16 cellular contexts compared by ENCODE assay signal in genomic region chr5:134975843-134976242, GRCh38. TPM values are rescaled to one million over a fixed set of nuclear protein-coding genes. Genes with fewer than 3 reads are reported as not detected.
DNase-seq lines count a peak whose midpoint lies in the region; ATAC-seq and TF ChIP-seq lines count a peak whose summit lies in the region.
"Had no signal": no experiment of that assay in that cellular context is flagged by ENCODE, and none has a peak within 500 bp of the region (broad histone marks: within the 10 kb centered on the region; RNA-seq: fewer than 3 reads in every experiment).

No MANE protein-coding gene starts in this region.

- peaks cover 25 to 41% (median 33%) of the 10 kb centered on the region in 7 donors for H3K9me3 Mint-ChIP-seq in CD14-positive monocyte
- peaks cover 5% of the 10 kb centered on the region for H3K9me3 Mint-ChIP-seq in glutamatergic neuron (ENCODE audit: unreplicated experiment)

- H3K27ac Mint-ChIP-seq in CD14-positive monocyte = no peak overlapping the region
- H3K27ac Mint-ChIP-seq in glutamatergic neuron (ENCODE audit: unreplicated experiment) = no peak overlapping the region
- H3K27ac Mint-ChIP-seq: CD8-positive, alpha-beta memory T cell; GM23338; H9; IgD-negative memory B cell had no signal

- intact Hi-C loops in CD14-positive monocyte (cut with micrococcal nuclease) = no loop called here

- no peaks in the 10 kb centered on the region; the same call in none of the 2 replicates for H3K36me3 ChIP-seq in WERI-Rb-1

- H3K4me1 Mint-ChIP-seq in CD14-positive monocyte (no peaks in the 10 kb centered on the region), glutamatergic neuron (ENCODE audit: low read depth, unreplicated experiment) (no peaks in the 10 kb centered on the region)
- H3K4me1 Mint-ChIP-seq: CD8-positive, alpha-beta memory T cell; GM23338; H9; IgD-negative memory B cell had no signal

- H3K4me3 Mint-ChIP-seq in CD14-positive monocyte (no peak overlapping the region), glutamatergic neuron (ENCODE audit: unreplicated experiment) (no peak overlapping the region)
- H3K4me3 Mint-ChIP-seq: CD8-positive, alpha-beta memory T cell; GM23338; H9; IgD-negative memory B cell had no signal

- no peak overlapping the region for H3K4me3 ChIP-seq in WERI-Rb-1 (ENCODE audit: low read depth, low read length)
- H3K4me3 ChIP-seq: A549, GM12878, GM23338 had no signal

- H3K36me3 Mint-ChIP-seq in CD14-positive monocyte (peaks cover 19 to 31% of the 10 kb centered on the region in 2 donors), glutamatergic neuron (ENCODE audit: unreplicated experiment) (peaks cover 20% of the 10 kb centered on the region)

- no peak for TF ChIP-seq CTCF in WERI-Rb-1 (IDR thresholded peaks at IDR 0.05; ENCODE audit: low read depth, low read length)
- no peak for TF ChIP-seq CTCF in CD14-positive monocyte (IDR thresholded peaks at IDR 0.05)
- no peak for TF ChIP-seq CTCF in glutamatergic neuron (IDR thresholded peaks at IDR 0.05; ENCODE audit: partially characterized antibody, unreplicated experiment)

- peaks cover 2% of the 10 kb centered on the region for H3K9me3 ChIP-seq in WERI-Rb-1 (ENCODE audit: severe bottlenecking)

- peaks cover 3 to 5% (median 3%) of the 10 kb centered on the region in 3 donors for H3K27me3 Mint-ChIP-seq in CD14-positive monocyte (ENCODE audit: low read depth in 3 of 3)
- H3K27me3 Mint-ChIP-seq in glutamatergic neuron (ENCODE audit: unreplicated experiment) = peaks cover 1% of the 10 kb centered on the region
- H3K27me3 Mint-ChIP-seq: IgD-negative memory B cell had no signal

- H3K27me3 ChIP-seq in WERI-Rb-1 (ENCODE audit: insufficient read depth, low read depth, severe bottlenecking) = no peaks in the 10 kb centered on the region

- H3K27ac ChIP-seq in WERI-Rb-1 (peak overlapping the region; percentile 12), epithelial cell of prostate (peak overlapping the region; percentile 1)
- H3K27ac ChIP-seq: A549 had no signal

- DNase-seq in NCI-H226 = peak; percentile 9
- no peak for DNase-seq in WERI-Rb-1
- no peak for DNase-seq in epithelial cell of prostate (ENCODE audit: low read depth, low spot score)
- DNase-seq in kidney tubule cell (ENCODE audit: low spot score) = peak; percentile 63
- DNase-seq in CD14-positive monocyte (ENCODE audit: low spot score) = no peak
- no peak for DNase-seq in glutamatergic neuron
- no peak for DNase-seq in NCI-H2081 (lab: John Stamatoyannopoulos, UW)
- DNase-seq: CD8-positive, alpha-beta memory T cell; DMS 273 treated with DMSO at 0.1 percent for 48 hours; H9 had no signal

- ATAC-seq in GM18867 (IDR thresholded peaks at IDR 0.05; ENCODE audit: unreplicated experiment) = no peak
- ATAC-seq: GM12878, GM23338 had no signal

RNA-seq across cellular contexts. Expression of gene CATSPER3, which starts 8.1 kb away (rescaled TPM):
- under 1 TPM; 0.15 to 0.52 TPM for polyA plus RNA-seq in CD14-positive monocyte
- 0.54 TPM for total RNA-seq in glutamatergic neuron (ENCODE audit: unreplicated experiment)
- total RNA-seq: G401, GM23338 had no signal
- polyA plus RNA-seq: IgD-negative memory B cell had no signal

RNA-seq across cellular contexts. Expression of gene PITX1, which starts 58.2 kb away (rescaled TPM):
- polyA plus RNA-seq in CD14-positive monocyte = not detected
- 0.76 TPM for total RNA-seq in glutamatergic neuron (ENCODE audit: unreplicated experiment)
- total RNA-seq: CD8-positive, alpha-beta memory T cell; GM23338; H9 had no signal
- polyA plus RNA-seq: CD8-positive, alpha-beta memory T cell; GM23338 had no signal

Comparison
In these comparisons a context has a peak if more than half of its experiments do, and no peak if none do; other contexts are left out.
1. DNase-seq: peak in NCI-H226 (single experiment) and kidney tubule cell (single experiment); none in WERI-Rb-1 (single experiment), epithelial cell of prostate (single experiment), CD14-positive monocyte (single experiment), glutamatergic neuron (single experiment) and NCI-H2081 (0 of 2).